13 cellular contexts compared by ENCODE assay signal in genomic region chr3:43892535-43892934, GRCh38.
DNase-seq lines count a peak whose midpoint lies in the region; ATAC-seq, FAIRE-seq and TF ChIP-seq lines count a peak whose summit lies in the region.
"Had no signal": no experiment of that assay in that cellular context is flagged by ENCODE, and none has a peak within 500 bp of the region (broad histone marks: within the 10 kb centered on the region; RNA-seq: fewer than 3 reads in every experiment).

No MANE protein-coding gene starts in this region.

- DNase-seq in COLO668 (lab: John Stamatoyannopoulos, UW; ENCODE audit: unreplicated experiment) (peak; percentile 60), NOMO-1 treated with dmso at 0.1 percent for 144 hours (lab: John Stamatoyannopoulos, UW; ENCODE audit: unreplicated experiment) (peak; percentile 85), HepG2 (ENCODE audit: low spot score) (no peak), KG1 (lab: John Stamatoyannopoulos, UW) (no peak), NCI-H2227 (lab: John Stamatoyannopoulos, UW; ENCODE audit: unreplicated experiment) (no peak)
- no peak for DNase-seq in natural killer cell treated with Interleukin-12 subunit alpha and Interleukin-12 subunit beta and Interleukin-15 and Interleukin-18, amount 100 ng/mL, for 72 hours (ENCODE audit: low spot score)
- DNase-seq: aorta, gastrocnemius medialis, GOT3, NCI-H446 treated with DMSO at 0.1 percent for 48 hours had no signal

- H3K36me3 ChIP-seq in HepG2 (replicated peaks in 1 of 2; ENCODE audit: control insufficient read depth in 1 of 2, insufficient read depth in 2 of 2, low read length in 2 of 2) = no peaks in the 10 kb centered on the region
- H3K36me3 ChIP-seq: gastrocnemius medialis had no signal

- no peak overlapping the region for H3K27ac ChIP-seq in HepG2 (ENCODE audit: extremely low read length, insufficient read depth, low read length)
- H3K27ac ChIP-seq: C4-2B, gastrocnemius medialis had no signal

- no peaks in the 10 kb centered on the region for H3K9me3 Mint-ChIP-seq in natural killer cell treated with Interleukin-12 subunit alpha and Interleukin-12 subunit beta and Interleukin-15 and Interleukin-18, amount 100 ng/mL, for 72 hours

- POLR2A ChIA-PET in HepG2 (lab: Yijun Ruan, JAX) = no interaction called here

- no peak overlapping the region for H3K27ac Mint-ChIP-seq in natural killer cell treated with Interleukin-12 subunit alpha and Interleukin-12 subunit beta and Interleukin-15 and Interleukin-18, amount 100 ng/mL, for 72 hours

- H2AFZ ChIP-seq in HepG2 (ENCODE audit: low read length) = no peak overlapping the region

- H3K4me1 ChIP-seq in HepG2 (ENCODE audit: insufficient read depth, low read length) = 0 out of 2 replicates have a peak, but pooled peaks cover 6% of the 10 kb centered on the region

- H3K4me3 Mint-ChIP-seq in natural killer cell treated with Interleukin-12 subunit alpha and Interleukin-12 subunit beta and Interleukin-15 and Interleukin-18, amount 100 ng/mL, for 72 hours = no peak overlapping the region

- H3K4me1 Mint-ChIP-seq in natural killer cell treated with Interleukin-12 subunit alpha and Interleukin-12 subunit beta and Interleukin-15 and Interleukin-18, amount 100 ng/mL, for 72 hours (ENCODE audit: low read depth in 2 of 2) = no peaks in the 10 kb centered on the region

- no TSS peak for BruUV-seq in HepG2 (replicated peaks; lab: Mats Ljungman, UMichigan)

- no peak for TF ChIP-seq CTCF in HepG2 (CRISPR knock-in tag; IDR thresholded peaks at IDR 0.05)

- WGBS in HepG2 (ENCODE audit: low lambda C conversion rate) = 4% methylated on average over 7 of the region's 7 CpGs

- no peaks in the 10 kb centered on the region for H4K20me1 ChIP-seq in HepG2 (ENCODE audit: insufficient read depth, low read length)

- H3K36me3 Mint-ChIP-seq in natural killer cell treated with Interleukin-12 subunit alpha and Interleukin-12 subunit beta and Interleukin-15 and Interleukin-18, amount 100 ng/mL, for 72 hours = no peaks in the 10 kb centered on the region

- CTCF ChIA-PET in HepG2 (lab: Yijun Ruan, JAX; ENCODE audit: low intra/inter-chr PET ratio, low total read pairs) = no interaction called here

- no peak for TF ChIP-seq RAD21 in HepG2 (CRISPR knock-in tag; IDR thresholded peaks at IDR 0.05)

- H3K79me2 ChIP-seq in HepG2 (ENCODE audit: insufficient read depth, low read length) = no peaks in the 10 kb centered on the region

- H3K27me3 ChIP-seq in HepG2 (ENCODE audit: control insufficient read depth in 1 of 2, insufficient read depth in 2 of 2, low read length in 2 of 2) = peaks cover 1 to 40% of the 10 kb centered on the region in 2 experiments; a peak in 3 of 5 replicates

- peaks cover 47 to 62% of the 10 kb centered on the region in 2 donors for H3K27me3 Mint-ChIP-seq in natural killer cell treated with Interleukin-12 subunit alpha and Interleukin-12 subunit beta and Interleukin-15 and Interleukin-18, amount 100 ng/mL, for 72 hours

- in situ Hi-C loops in HepG2 (cut with HindIII; ENCODE audit: extremely low pct_ligation_motif_present, low pct_unique_long_range_greater_than_20kb) = no loop called here

- H3K4me3 ChIP-seq in HepG2 (replicated peaks in 1 of 3; ENCODE audit: insufficient read depth in 1 of 3, low read depth in 2 of 3, low read length in 3 of 3) = no peak overlapping the region
- H3K4me3 ChIP-seq: gastrocnemius medialis had no signal

- ATAC-seq in GM19395 (IDR thresholded peaks at IDR 0.05; ENCODE audit: unreplicated experiment) (peak; percentile 81), HG03354 (IDR thresholded peaks at IDR 0.05; ENCODE audit: poor library complexity, severe bottlenecking, unreplicated experiment) (peak; percentile 78), HepG2 (no peak)
- no peak for ATAC-seq in natural killer cell treated with Interleukin-12 subunit alpha and Interleukin-12 subunit beta and Interleukin-15 and Interleukin-18, amount 100 ng/mL, for 72 hours
- ATAC-seq: gastrocnemius medialis had no signal

- H3K4me2 ChIP-seq in HepG2 (ENCODE audit: low read depth, low read length) = no peak overlapping the region

- no peak for TF ChIP-seq POLR2A in HepG2 (IDR thresholded peaks at IDR 0.05; ENCODE audit: insufficient read depth in 1 of 2, low read depth in 2 of 2, low read length in 2 of 2)

- H3K9ac ChIP-seq in HepG2 (ENCODE audit: insufficient read depth, low read depth, low read length) = no peak overlapping the region

- intact Hi-C loops in HepG2 (cut with micrococcal nuclease; ENCODE audit: unreplicated experiment) = no loop called here

- no peak for FAIRE-seq in HepG2 (lab: Jason Lieb, UNC)

- H3K9me3 ChIP-seq in HepG2 (ENCODE audit: low read length) = no peaks in the 10 kb centered on the region
- H3K9me3 ChIP-seq: gastrocnemius medialis had no signal

- TF ChIP-seq EP300 in HepG2 (IDR thresholded peaks at IDR 0.05; ENCODE audit: low read depth in 2 of 2, low read length in 2 of 2) = no peak
- TF ChIP-seq EP300 in HepG2 (CRISPR knock-in tag; IDR thresholded peaks at IDR 0.05; ENCODE audit: borderline replicate concordance) = no peak

TF ChIP-seq in HepG2, 621 proteins besides CTCF, POLR2A, EP300 and RAD21 (continues in another document):
- TF ChIP-seq ZMYM2 (CRISPR knock-in tag; IDR thresholded peaks at IDR 0.05) (no peak), TBL1XR1 (IDR thresholded peaks at IDR 0.05; ENCODE audit: borderline replicate concordance, low read length, partially characterized antibody) (no peak), MEF2D (CRISPR knock-in tag; IDR thresholded peaks at IDR 0.05) (no peak), SOX6 (IDR thresholded peaks at IDR 0.05) (no peak), SOX6 (CRISPR knock-in tag; IDR thresholded peaks at IDR 0.05) (no peak), ZNF292 (CRISPR knock-in tag; IDR thresholded peaks at IDR 0.05; ENCODE audit: borderline replicate concordance, low read depth) (no peak), ZSCAN29 (CRISPR knock-in tag; conservative IDR thresholded peaks at IDR 0.05) (no peak), HIVEP1 (CRISPR knock-in tag; IDR thresholded peaks at IDR 0.05) (no peak), KLF9 (CRISPR knock-in tag; IDR thresholded peaks at IDR 0.05; ENCODE audit: low read depth) (no peak), ZNF607 (CRISPR knock-in tag; IDR thresholded peaks at IDR 0.05; ENCODE audit: borderline replicate concordance) (no peak), ZNF841 (CRISPR knock-in tag; IDR thresholded peaks at IDR 0.05; ENCODE audit: borderline replicate concordance) (no peak), TOE1 (CRISPR knock-in tag; IDR thresholded peaks at IDR 0.05) (no peak), ATF7-NPFF (CRISPR knock-in tag; IDR thresholded peaks at IDR 0.05; ENCODE audit: low read depth) (no peak), SCMH1 (CRISPR knock-in tag; IDR thresholded peaks at IDR 0.05; ENCODE audit: borderline replicate concordance) (no peak), ERF (CRISPR knock-in tag; IDR thresholded peaks at IDR 0.05) (no peak)
- TF ChIP-seq, protein P1, sequence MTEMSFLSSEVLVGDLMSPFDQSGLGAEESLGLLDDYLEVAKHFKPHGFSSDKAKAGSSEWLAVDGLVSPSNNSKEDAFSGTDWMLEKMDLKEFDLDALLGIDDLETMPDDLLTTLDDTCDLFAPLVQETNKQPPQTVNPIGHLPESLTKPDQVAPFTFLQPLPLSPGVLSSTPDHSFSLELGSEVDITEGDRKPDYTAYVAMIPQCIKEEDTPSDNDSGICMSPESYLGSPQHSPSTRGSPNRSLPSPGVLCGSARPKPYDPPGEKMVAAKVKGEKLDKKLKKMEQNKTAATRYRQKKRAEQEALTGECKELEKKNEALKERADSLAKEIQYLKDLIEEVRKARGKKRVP (CRISPR knock-in tag; IDR thresholded peaks at IDR 0.05) = no peak
- TF ChIP-seq, protein P2, sequence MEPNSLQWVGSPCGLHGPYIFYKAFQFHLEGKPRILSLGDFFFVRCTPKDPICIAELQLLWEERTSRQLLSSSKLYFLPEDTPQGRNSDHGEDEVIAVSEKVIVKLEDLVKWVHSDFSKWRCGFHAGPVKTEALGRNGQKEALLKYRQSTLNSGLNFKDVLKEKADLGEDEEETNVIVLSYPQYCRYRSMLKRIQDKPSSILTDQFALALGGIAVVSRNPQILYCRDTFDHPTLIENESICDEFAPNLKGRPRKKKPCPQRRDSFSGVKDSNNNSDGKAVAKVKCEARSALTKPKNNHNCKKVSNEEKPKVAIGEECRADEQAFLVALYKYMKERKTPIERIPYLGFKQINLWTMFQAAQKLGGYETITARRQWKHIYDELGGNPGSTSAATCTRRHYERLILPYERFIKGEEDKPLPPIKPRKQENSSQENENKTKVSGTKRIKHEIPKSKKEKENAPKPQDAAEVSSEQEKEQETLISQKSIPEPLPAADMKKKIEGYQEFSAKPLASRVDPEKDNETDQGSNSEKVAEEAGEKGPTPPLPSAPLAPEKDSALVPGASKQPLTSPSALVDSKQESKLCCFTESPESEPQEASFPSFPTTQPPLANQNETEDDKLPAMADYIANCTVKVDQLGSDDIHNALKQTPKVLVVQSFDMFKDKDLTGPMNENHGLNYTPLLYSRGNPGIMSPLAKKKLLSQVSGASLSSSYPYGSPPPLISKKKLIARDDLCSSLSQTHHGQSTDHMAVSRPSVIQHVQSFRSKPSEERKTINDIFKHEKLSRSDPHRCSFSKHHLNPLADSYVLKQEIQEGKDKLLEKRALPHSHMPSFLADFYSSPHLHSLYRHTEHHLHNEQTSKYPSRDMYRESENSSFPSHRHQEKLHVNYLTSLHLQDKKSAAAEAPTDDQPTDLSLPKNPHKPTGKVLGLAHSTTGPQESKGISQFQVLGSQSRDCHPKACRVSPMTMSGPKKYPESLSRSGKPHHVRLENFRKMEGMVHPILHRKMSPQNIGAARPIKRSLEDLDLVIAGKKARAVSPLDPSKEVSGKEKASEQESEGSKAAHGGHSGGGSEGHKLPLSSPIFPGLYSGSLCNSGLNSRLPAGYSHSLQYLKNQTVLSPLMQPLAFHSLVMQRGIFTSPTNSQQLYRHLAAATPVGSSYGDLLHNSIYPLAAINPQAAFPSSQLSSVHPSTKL (CRISPR knock-in tag; IDR thresholded peaks at IDR 0.05) = no peak

Comparison
In these comparisons a context has a peak if more than half of its experiments do, and no peak if none do; other contexts are left out.
1. DNase-seq: peak in COLO668 (single experiment) and NOMO-1 treated with dmso at 0.1 percent for 144 hours (single experiment); none in HepG2 (single experiment), natural killer cell treated with Interleukin-12 subunit alpha and Interleukin-12 subunit beta and Interleukin-15 and Interleukin-18, amount 100 ng/mL, for 72 hours (single experiment), KG1 (single experiment) and NCI-H2227 (single experiment).
2. ATAC-seq: peak in GM19395 (single experiment) and HG03354 (single experiment); none in HepG2 (single experiment) and natural killer cell treated with Interleukin-12 subunit alpha and Interleukin-12 subunit beta and Interleukin-15 and Interleukin-18, amount 100 ng/mL, for 72 hours (0 of 2).